Comparison of ENCODE assay signal across 12 cellular contexts in genomic region chr14:91127411-91127810, GRCh38. TPM values are rescaled to one million over a fixed set of nuclear protein-coding genes. Genes with fewer than 3 reads are reported as not detected.
DNase-seq lines count a peak whose midpoint lies in the region; ATAC-seq, FAIRE-seq and TF ChIP-seq lines count a peak whose summit lies in the region.
"Had no signal": no experiment of that assay in that cellular context is flagged by ENCODE, and none has a peak within 500 bp of the region (broad histone marks: within the 10 kb centered on the region; RNA-seq: fewer than 3 reads in every experiment).

No MANE protein-coding gene starts in this region.

- intact Hi-C loops in HCT116 (cut with micrococcal nuclease) (no loop called here), left ventricle myocardium inferior (cut with micrococcal nuclease) (no loop called here)

- no peak overlapping the region for H3K4me3 ChIP-seq in HCT116 (replicated peaks in 1 of 2; ENCODE audit: low read depth in 1 of 2, low read length in 2 of 2)
- no peak overlapping the region for H3K4me3 ChIP-seq in RWPE2 (ENCODE audit: severe bottlenecking)
- H3K4me3 ChIP-seq in left ventricle myocardium inferior: no peak overlapping the region
- H3K4me3 ChIP-seq in small intestine (ENCODE audit: low read depth in 1 of 2, low read length in 2 of 2): no peak overlapping the region

- TF ChIP-seq POLR2A in HCT116 (IDR thresholded peaks at IDR 0.05; ENCODE audit: borderline replicate concordance, extremely low read depth, insufficient read depth, insufficient read length): no peak

- no peak overlapping the region for H3K9ac ChIP-seq in HCT116 (ENCODE audit: low read length)

- ATAC-seq in HCT116: peak; percentile 40; the same call in 1 of the 2 replicates
- peak; percentile 89 for ATAC-seq in RWPE2 (ENCODE audit: low read depth)
- ATAC-seq in GM18519 (IDR thresholded peaks at IDR 0.05; ENCODE audit: low FRiP score, unreplicated experiment): no peak
- ATAC-seq in GM21528 (IDR thresholded peaks at IDR 0.05; ENCODE audit: low FRiP score, unreplicated experiment): no peak

- H3K27ac ChIP-seq in HCT116 (ENCODE audit: low read depth, low read length) (no peak overlapping the region; the same call in 1 of the 2 replicates), RWPE2 (ENCODE audit: poor library complexity, severe bottlenecking) (peak overlapping the region; percentile 57), left ventricle myocardium inferior (replicated peaks) (peak overlapping the region; percentile 99), small intestine (ENCODE audit: low read depth in 1 of 2, low read length in 1 of 2) (peak overlapping the region; percentile 55 to 71)

- H2AFZ ChIP-seq in HCT116 (ENCODE audit: low read depth, low read length, poor library complexity, severe bottlenecking): no peak overlapping the region

- no peaks in the 10 kb centered on the region for H4K20me1 ChIP-seq in HCT116 (ENCODE audit: insufficient read depth)

- CTCF ChIA-PET in HCT116 (lab: Charles Lee): no interaction called here

- RAD21 ChIA-PET in HCT116 (lab: Charles Lee; ENCODE audit: low non-redundant PET in 1 of 2, low total read pairs in 2 of 2, uncharacterized antibody in 2 of 2, unreplicated experiment in 2 of 2): no interaction called here

- no peaks in the 10 kb centered on the region; a peak in 1 of 4 replicates for H3K9me3 ChIP-seq in HCT116 (ENCODE audit: control insufficient read depth in 1 of 2, insufficient read depth in 1 of 2, low read depth in 1 of 2, low read length in 2 of 2)
- peaks cover 9% of the 10 kb centered on the region for H3K9me3 ChIP-seq in RWPE2 (ENCODE audit: severe bottlenecking)
- H3K9me3 ChIP-seq in left ventricle myocardium inferior (replicated peaks): no peaks in the 10 kb centered on the region
- no peaks in the 10 kb centered on the region for H3K9me3 ChIP-seq in small intestine (ENCODE audit: control insufficient read depth, low read depth)

- peaks cover 9 to 36% of the 10 kb centered on the region in 2 experiments; a peak in 3 of 4 replicates for H3K36me3 ChIP-seq in HCT116 (ENCODE audit: control insufficient read depth in 1 of 2, insufficient read depth in 2 of 2, low read length in 2 of 2)
- peaks cover 28% of the 10 kb centered on the region for H3K36me3 ChIP-seq in RWPE2 (ENCODE audit: low read depth)
- peaks cover 30% of the 10 kb centered on the region for H3K36me3 ChIP-seq in left ventricle myocardium inferior
- peaks cover 0 to 5% of the 10 kb centered on the region in 2 donors for H3K36me3 ChIP-seq in small intestine (ENCODE audit: control insufficient read depth in 2 of 2, insufficient read depth in 2 of 2, low read length in 2 of 2)

- POLR2A ChIA-PET in HCT116 (lab: Charles Lee): no interaction called here

- WGBS in small intestine, 3 donors: 14 to 46% (median 28%) methylated on average over 8 of the region's 8 CpGs

- peaks cover 0 to 7% of the 10 kb centered on the region in 2 experiments; a peak in 1 of 4 replicates for H3K4me1 ChIP-seq in HCT116 (ENCODE audit: control insufficient read depth in 1 of 2, insufficient read depth in 2 of 2, low read length in 2 of 2)
- peaks cover 13% of the 10 kb centered on the region for H3K4me1 ChIP-seq in RWPE2 (ENCODE audit: insufficient read depth, poor library complexity, severe bottlenecking)
- H3K4me1 ChIP-seq in left ventricle myocardium inferior: peaks cover 59% of the 10 kb centered on the region
- peaks cover 0 to 2% of the 10 kb centered on the region in 2 donors for H3K4me1 ChIP-seq in small intestine (ENCODE audit: control insufficient read depth in 2 of 2, insufficient read depth in 1 of 2, low read depth in 1 of 2, low read length in 1 of 2)

- H3K79me2 ChIP-seq in HCT116 (ENCODE audit: insufficient read depth, low read length): peaks cover 55% of the 10 kb centered on the region; the same call in 1 of the 2 replicates

- H3K9me2 ChIP-seq in HCT116 (ENCODE audit: insufficient read depth): no peaks in the 10 kb centered on the region

- TF ChIP-seq RAD21 in HCT116 (IDR thresholded peaks at IDR 0.05; ENCODE audit: low read depth): no peak

- no TSS peak for BruUV-seq in HCT116 (replicated peaks; lab: Mats Ljungman, UMichigan)

- TF ChIP-seq CTCF in HCT116 (IDR thresholded peaks at IDR 0.05 in 2 of 3, conservative IDR thresholded peaks at IDR 0.05 in 1 of 3; ENCODE audit: borderline replicate concordance in 1 of 3, insufficient read depth in 1 of 3, low read depth in 2 of 3, low read length in 2 of 3) (no peak), RWPE2 (IDR thresholded peaks at IDR 0.05; ENCODE audit: poor library complexity, severe bottlenecking) (no peak), left ventricle myocardium inferior (IDR thresholded peaks at IDR 0.05; ENCODE audit: borderline replicate concordance) (no peak)

- DNase-seq in HCT116 (ENCODE audit: low read depth, low spot score) (no peak), RWPE2 (ENCODE audit: low spot score) (peak; percentile 93), left ventricle myocardium inferior (peak; percentile 68), small intestine (peak; percentile 97), NCI-H2196 (lab: John Stamatoyannopoulos, UW; ENCODE audit: unreplicated experiment) (no peak), activated gamma-delta T cell (lab: John Stamatoyannopoulos, UW) (no peak)
- DNase-seq: DND-41; NCI-H524 treated with DMSO at 0.1 percent for 48 hours; retina; stimulated activated CD8-positive, alpha-beta memory T cell treated with anti-CD3 and anti-CD28 coated beads, Interleukin-4, amount 100 ng/mL, for 48 hours had no signal

- no peak for FAIRE-seq in small intestine (lab: Jason Lieb, UNC)

- H3K27me3 ChIP-seq in HCT116 (ENCODE audit: insufficient read depth, low read length) (no peaks in the 10 kb centered on the region), RWPE2 (ENCODE audit: insufficient read depth, poor library complexity, severe bottlenecking) (no peaks in the 10 kb centered on the region), left ventricle myocardium inferior (ENCODE audit: low read depth) (no peaks in the 10 kb centered on the region), small intestine (ENCODE audit: control insufficient read depth in 2 of 2, insufficient read depth in 2 of 2, low read length in 2 of 2) (no peaks in the 10 kb centered on the region)

- H3K4me2 ChIP-seq in HCT116 (ENCODE audit: low read length): no peak overlapping the region

TF ChIP-seq in HCT116, 20 proteins besides CTCF, POLR2A, EP300 and RAD21:
- TF ChIP-seq ZNF274 (IDR thresholded peaks at IDR 0.05; ENCODE audit: low read depth, low read length): no peak
- no peak for TF ChIP-seq POLR2AphosphoS5 (IDR thresholded peaks at IDR 0.05; ENCODE audit: low read depth, low read length)
- peak; percentile 17; the same call in 1 of the 2 replicates for TF ChIP-seq CBX3 (IDR thresholded peaks at IDR 0.05; ENCODE audit: low read depth)

RNA-seq across cellular contexts. Expression of gene DGLUCY, which starts 13.5 kb away (rescaled TPM):
- 67.0 TPM for total RNA-seq in HCT116 (2021; ENCODE audit: unreplicated experiment)
- 42.9 and 44.8 TPM in 2 replicates for polyA plus RNA-seq in HCT116 (2012)
- total RNA-seq in left ventricle myocardium inferior: 220 TPM
- 10 to 100 TPM; 11.9 to 35.4 (median 25.0) TPM for polyA plus RNA-seq in small intestine

Comparison
In these comparisons a context has a peak if more than half of its experiments do, and no peak if none do; other contexts are left out.
1. ATAC-seq: peak in HCT116 (single experiment) and RWPE2 (single experiment); none in GM18519 (single experiment) and GM21528 (single experiment).
2. DNase-seq: peak in RWPE2 (single experiment), left ventricle myocardium inferior (single experiment) and small intestine (single experiment); none in HCT116 (single experiment), NCI-H2196 (single experiment) and activated gamma-delta T cell (single experiment).